Comparison of ENCODE assay signal across 30 cellular contexts in the genomic region with DNA sequence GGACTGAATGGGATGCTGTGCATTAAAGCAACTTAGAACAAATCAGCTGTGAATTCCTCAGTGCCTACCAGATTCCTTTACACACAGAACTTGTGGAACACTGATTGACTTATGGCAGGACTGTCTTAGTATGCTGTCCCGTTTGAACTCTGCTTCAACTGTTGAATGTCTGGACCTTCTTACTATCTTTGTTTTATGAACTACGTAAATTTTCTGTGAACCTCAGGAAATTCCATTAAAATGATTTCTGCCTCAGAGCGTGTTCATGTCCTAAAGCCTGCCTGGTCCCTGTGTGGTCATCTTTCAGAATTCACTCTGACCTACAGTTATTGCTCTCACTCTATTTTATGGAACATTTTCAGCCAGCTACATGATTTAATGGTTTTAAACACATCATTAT.
DNase-seq lines count a peak whose midpoint lies in the region; ATAC-seq, FAIRE-seq and TF ChIP-seq lines count a peak whose summit lies in the region.
"Had no signal": no experiment of that assay in that cellular context is flagged by ENCODE, and none has a peak within 500 bp of the region (broad histone marks: within the 10 kb centered on the region; RNA-seq: fewer than 3 reads in every experiment).

No MANE protein-coding gene starts in this region.

- ATAC-seq in HG02678 (IDR thresholded peaks at IDR 0.05; ENCODE audit: unreplicated experiment) = no peak
- ATAC-seq: CD8-positive, alpha-beta T cell; esophagus mucosa; gastroesophageal sphincter; left colon; stimulated activated naive CD8-positive, alpha-beta T cell treated with anti-CD3 and anti-CD28 coated beads, Interleukin-15, amount 100 ng/mL, for 72 hours had no signal

- H3K4me3 ChIP-seq in AG04449 (ENCODE audit: low read depth, low read length) (no peak overlapping the region), astrocyte of the spinal cord (ENCODE audit: low read depth, low read length) (no peak overlapping the region)
- H3K4me3 ChIP-seq: gastroesophageal sphincter, HAP-1, hepatocyte, right atrium auricular region, thoracic aorta had no signal

- CTCF ChIA-PET in AG04449 (lab: Yijun Ruan, JAX) = interaction anchor here (0.9 kb wide), 1 partner anchor 34 kb away, joined by 3 read pairs; no protein-coding TSS in a partner anchor

- DNase-seq in AG04449 (ENCODE audit: low read depth, low spot score) (peak; percentile 66), GM04504 (ENCODE audit: low read depth) (peak; percentile 67), astrocyte of the spinal cord (ENCODE audit: low read depth, low spot score) (peak; percentile 78), iris pigment epithelial cell (ENCODE audit: low read depth) (peak; percentile 65), RCC 7860 (ENCODE audit: low spot score) (no peak), NCI-H69 (lab: John Stamatoyannopoulos, UW) (no peak)
- DNase-seq in stimulated activated CD4-positive, alpha-beta T cell treated with anti-CD3 and anti-CD28 coated beads, Interleukin-2, amount 100 ng/mL, for 48 hours = no peak
- DNase-seq: activated CD4-positive, CD25-positive, alpha-beta regulatory T cell; activated gamma-delta T cell; activated naive CD8-positive, alpha-beta T cell treated with anti-CD3 and anti-CD28 coated beads for 36 hours; activated T-cell treated with anti-CD3 and anti-CD28 coated beads, Interleukin-2, amount 50 U/mL, for 24 hours; BE2C; CD8-positive, alpha-beta T cell; left colon; mammary epithelial cell; NCI-H1048; NCI-H187; NCI-H446 treated with DMSO at 0.1 percent for 48 hours; NCI-H82; nephron progenitor cell; stimulated activated naive CD8-positive, alpha-beta T cell treated with anti-CD3 and anti-CD28 coated beads, Interleukin-15, amount 100 ng/mL, for 72 hours; T-helper 1 cell had no signal

- no peak for FAIRE-seq in RCC 7860 (lab: Jason Lieb, UNC)
- FAIRE-seq: urothelium cell line had no signal

- in situ Hi-C loops in astrocyte of the spinal cord (cut with HindIII; ENCODE audit: low sequenced_read_pairs) = no loop called here

- POLR2A ChIA-PET in AG04449 (lab: Yijun Ruan, JAX) = interaction anchor here (1.2 to 1.6 kb wide), 2 partner anchors 30 to 35 kb away, joined by 3 to 5 read pairs; a partner anchor contains a TSS

- TF ChIP-seq CTCF in AG04449 (IDR thresholded peaks at IDR 0.05; ENCODE audit: insufficient read depth, low read length, missing control alignments) (no peak), astrocyte of the spinal cord (IDR thresholded peaks at IDR 0.05; ENCODE audit: low read depth, low read length) (no peak)

Comparison
In these comparisons a context has a peak if more than half of its experiments do, and no peak if none do; other contexts are left out.
1. DNase-seq: peak in AG04449 (single experiment), GM04504 (single experiment), astrocyte of the spinal cord (single experiment) and iris pigment epithelial cell (single experiment); none in RCC 7860 (single experiment), stimulated activated CD4-positive, alpha-beta T cell treated with anti-CD3 and anti-CD28 coated beads, Interleukin-2, amount 100 ng/mL, for 48 hours (0 of 2) and NCI-H69 (single experiment).